ENCODE assay signal across 1 cellular context in the genomic region with DNA sequence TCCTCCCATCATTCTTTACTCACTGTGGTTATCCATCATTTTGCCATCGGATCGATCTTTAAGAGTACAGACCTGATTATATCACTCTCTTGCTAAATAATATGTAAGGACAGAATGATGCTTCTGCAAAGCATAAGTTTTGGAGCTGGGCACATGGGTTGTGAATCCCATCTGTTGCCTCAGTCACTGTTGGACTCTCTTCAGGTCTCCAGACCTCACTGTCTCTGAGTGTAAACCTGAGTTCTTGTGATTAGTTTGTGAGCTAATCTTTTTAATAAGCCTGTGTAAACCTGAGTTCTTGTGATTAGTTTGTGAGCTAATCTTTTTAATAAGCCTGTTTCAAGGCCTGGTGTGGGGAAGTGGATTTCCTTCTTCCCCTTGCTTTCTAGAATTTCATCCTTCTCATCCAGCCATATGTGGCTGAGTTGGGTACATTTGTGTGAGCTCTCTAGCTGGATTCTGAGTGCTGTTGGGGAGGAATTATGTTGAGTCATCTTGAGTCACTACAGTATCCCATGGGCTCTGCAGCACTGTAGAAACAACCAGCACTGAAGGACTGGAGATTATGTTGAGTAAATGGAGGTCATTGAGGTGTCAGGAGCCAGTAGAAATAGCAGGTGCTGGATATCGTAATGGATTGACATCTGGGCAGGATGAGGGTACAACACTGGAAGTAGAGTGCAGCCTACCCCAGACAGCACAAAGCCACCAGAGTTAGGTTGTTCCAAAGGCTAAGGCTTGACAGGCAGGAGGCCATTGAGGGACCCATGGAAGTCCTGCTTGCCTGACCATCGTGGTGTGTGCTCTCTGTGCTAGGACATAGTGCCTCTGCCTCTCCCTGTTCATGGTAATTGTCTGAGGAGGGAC.
TF ChIP-seq lines count a peak whose summit lies in the region.

No MANE protein-coding gene starts in this region.

TF ChIP-seq in IMR-90, 13 proteins besides CTCF, POLR2A, EP300 and RAD21 (continued from another document):
- TF ChIP-seq, protein P1, sequence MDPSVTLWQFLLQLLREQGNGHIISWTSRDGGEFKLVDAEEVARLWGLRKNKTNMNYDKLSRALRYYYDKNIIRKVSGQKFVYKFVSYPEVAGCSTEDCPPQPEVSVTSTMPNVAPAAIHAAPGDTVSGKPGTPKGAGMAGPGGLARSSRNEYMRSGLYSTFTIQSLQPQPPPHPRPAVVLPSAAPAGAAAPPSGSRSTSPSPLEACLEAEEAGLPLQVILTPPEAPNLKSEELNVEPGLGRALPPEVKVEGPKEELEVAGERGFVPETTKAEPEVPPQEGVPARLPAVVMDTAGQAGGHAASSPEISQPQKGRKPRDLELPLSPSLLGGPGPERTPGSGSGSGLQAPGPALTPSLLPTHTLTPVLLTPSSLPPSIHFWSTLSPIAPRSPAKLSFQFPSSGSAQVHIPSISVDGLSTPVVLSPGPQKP (IDR thresholded peaks at IDR 0.05; ENCODE audit: borderline replicate concordance, low read depth, low read length), result no peak
- TF ChIP-seq MAFK (IDR thresholded peaks at IDR 0.05; ENCODE audit: low read depth, low read length), result peak; percentile 57; the same call in 1 of the 2 replicates
